Comparison of ENCODE assay signal across 7 cellular contexts in the genomic region with DNA sequence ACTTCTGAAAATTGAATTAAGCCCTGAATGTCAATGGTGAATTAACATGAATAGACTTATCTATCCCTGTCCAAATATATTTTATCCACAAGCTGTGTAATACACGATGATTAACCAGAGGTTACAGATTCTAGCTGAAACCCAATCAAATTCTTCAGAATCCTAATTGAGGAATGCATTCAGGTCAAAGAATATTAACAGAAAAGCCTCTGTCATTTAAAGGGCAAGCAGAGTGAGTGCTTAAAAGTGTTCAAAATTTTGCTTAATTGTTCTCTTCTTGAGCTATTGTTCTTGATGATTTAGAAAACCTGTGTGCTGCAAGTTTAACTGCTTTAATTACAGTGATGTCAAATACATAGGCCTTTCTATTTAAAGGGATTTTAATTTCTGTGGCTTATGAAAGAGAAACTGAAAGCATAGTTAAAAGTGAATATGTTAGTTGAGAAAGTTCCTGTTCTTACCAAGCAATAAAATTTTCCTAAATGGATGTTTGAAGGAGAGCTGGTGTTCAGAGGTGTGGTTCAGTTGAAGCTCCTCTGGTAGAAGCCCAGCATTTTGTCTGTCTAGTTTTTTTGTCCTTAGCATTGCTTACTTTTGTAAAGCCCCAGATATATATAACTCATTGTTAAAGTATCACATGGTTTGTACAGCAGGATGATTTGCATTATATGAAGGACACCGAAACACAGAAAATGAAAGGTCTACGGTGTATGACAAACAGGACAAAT.
DNase-seq lines count a peak whose midpoint lies in the region; ATAC-seq and TF ChIP-seq lines count a peak whose summit lies in the region.

No MANE protein-coding gene starts in this region.

- no peaks in the 10 kb centered on the region for H4K20me1 ChIP-seq in OCI-LY7 (ENCODE audit: insufficient read depth, low read length)

- TF ChIP-seq CTCF in OCI-LY7 (conservative IDR thresholded peaks at IDR 0.05; ENCODE audit: low read length): no peak

- DNase-seq in OCI-LY7 (ENCODE audit: low spot score): peak; percentile 56
- DNase-seq in kidney tubule cell (ENCODE audit: low spot score): peak; percentile 60
- no peak for DNase-seq in NK-92 treated with Interleukin-12 subunit alpha and Interleukin-12 subunit beta, amount 100 ng/mL, for 24 hours (lab: John Stamatoyannopoulos, UW)
- no peak for DNase-seq in germinal center (ENCODE audit: low spot score)
- no peak for DNase-seq in dedifferentiated amniotic fluid mesenchymal stem cell (ENCODE audit: extremely low spot score)

- no peaks in the 10 kb centered on the region for H3K79me2 ChIP-seq in OCI-LY7 (ENCODE audit: insufficient read depth, low read depth, low read length)

- POLR2A ChIA-PET in OCI-LY7 (lab: Charles Lee): interaction anchor here (0.7 to 1.4 kb wide), 7 partner anchors 12 to 216 kb away, joined by 3 to 4 read pairs (median 4); no protein-coding TSS in a partner anchor

- no peaks in the 10 kb centered on the region for H3K36me3 ChIP-seq in OCI-LY7 (ENCODE audit: insufficient read depth, low read length)

- H3K9me3 ChIP-seq in OCI-LY7 (ENCODE audit: low read length): peaks cover 5% of the 10 kb centered on the region; the same call in 1 of the 2 replicates

- H2AFZ ChIP-seq in OCI-LY7 (ENCODE audit: low read length): peak overlapping the region; percentile 95

- no TSS peak for BruUV-seq in OCI-LY7 (replicated peaks; lab: Mats Ljungman, UMichigan)

- H3K27ac ChIP-seq in OCI-LY7 (ENCODE audit: low read depth, low read length, poor library complexity, severe bottlenecking): peak overlapping the region; percentile 77

- ATAC-seq in GM18868 (IDR thresholded peaks at IDR 0.05; ENCODE audit: unreplicated experiment) (peak; percentile 87), HG02678 (IDR thresholded peaks at IDR 0.05; ENCODE audit: unreplicated experiment) (peak; percentile 82)

- intact Hi-C loops in OCI-LY7 (cut with micrococcal nuclease; ENCODE audit: unreplicated experiment): loop anchor here (5.0 to 10.0 kb wide), 2 partner anchors 60 to 198 kb away; no protein-coding TSS in a partner anchor

- H3K9me2 ChIP-seq in OCI-LY7 (ENCODE audit: insufficient read depth, low read length): no peaks in the 10 kb centered on the region

- CTCF ChIA-PET in OCI-LY7 (lab: Charles Lee; ENCODE audit: unreplicated experiment): no interaction called here

- H3K4me2 ChIP-seq in OCI-LY7 (ENCODE audit: low read length): peak overlapping the region; percentile 78

- peaks cover 34% of the 10 kb centered on the region for H3K4me1 ChIP-seq in OCI-LY7 (ENCODE audit: insufficient read depth, low read length, poor library complexity, severe bottlenecking)

- H3K4me3 ChIP-seq in OCI-LY7 (ENCODE audit: low read depth, low read length, poor library complexity, severe bottlenecking): peak overlapping the region; percentile 58

Comparison
In these comparisons a context has a peak if more than half of its experiments do, and no peak if none do; other contexts are left out.
1. DNase-seq: peak in OCI-LY7 (single experiment) and kidney tubule cell (single experiment); none in NK-92 treated with Interleukin-12 subunit alpha and Interleukin-12 subunit beta, amount 100 ng/mL, for 24 hours (single experiment), germinal center (single experiment) and dedifferentiated amniotic fluid mesenchymal stem cell (single experiment).